ENCODE assay signal across 16 cellular contexts in genomic region chr7:47636693-47637175, GRCh38. TPM values are rescaled to one million over a fixed set of nuclear protein-coding genes. Genes with fewer than 3 reads are reported as not detected.
DNase-seq lines count a peak whose midpoint lies in the region; ATAC-seq, FAIRE-seq and TF ChIP-seq lines count a peak whose summit lies in the region.
"Had no signal": no experiment of that assay in that cellular context is flagged by ENCODE, and none has a peak within 500 bp of the region (broad histone marks: within the 10 kb centered on the region; RNA-seq: fewer than 3 reads in every experiment).

No MANE protein-coding gene starts in this region.

- H3K27me3 ChIP-seq in GM23338 (ENCODE audit: insufficient read depth) (no peaks in the 10 kb centered on the region), mammary epithelial cell (ENCODE audit: insufficient read depth, low read length) (no peaks in the 10 kb centered on the region), layer of hippocampus (ENCODE audit: control insufficient read depth, insufficient read depth, low read length) (no peaks in the 10 kb centered on the region), spleen (replicated peaks in 1 of 7) (no peaks in the 10 kb centered on the region), pancreas (no peaks in the 10 kb centered on the region)
- H3K27me3 ChIP-seq: upper lobe of left lung had no signal

- H3K4me2 ChIP-seq in GM23338 (peak overlapping the region; percentile 38; the same call in 1 of the 2 replicates), mammary epithelial cell (ENCODE audit: insufficient read depth, low read depth, low read length) (peak overlapping the region; percentile 74)

- no peak overlapping the region for H3K4me3 Mint-ChIP-seq in GM23338
- H3K4me3 Mint-ChIP-seq: B cell had no signal

- H2AFZ ChIP-seq in GM23338 (peak overlapping the region; percentile 98), mammary epithelial cell (ENCODE audit: low read depth, low read length) (peak overlapping the region; percentile 94)

- H3K36me3 ChIP-seq in GM23338 (ENCODE audit: insufficient read depth) (no peaks in the 10 kb centered on the region), mammary epithelial cell (ENCODE audit: insufficient read depth, low read length) (no peaks in the 10 kb centered on the region), spleen (no peaks in the 10 kb centered on the region), pancreas (no peaks in the 10 kb centered on the region)
- H3K36me3 ChIP-seq: upper lobe of left lung had no signal

- in situ Hi-C loops in mammary epithelial cell (cut with MboI; ENCODE audit: low sequenced_read_pairs in 2 of 2) (no loop called here), KBM-7 (cut with MboI; ENCODE audit: low pct_unique_long_range_greater_than_20kb, low sequenced_read_pairs) (no loop called here)

- WGBS in mammary epithelial cell (ENCODE audit: low coverage, missing lambda C conversion rate): 23% methylated on average over 12 of the region's 12 CpGs
- WGBS in spleen, 5 donors: 62 to 80% (median 66%) methylated on average over 12 of the region's 12 CpGs
- WGBS in pancreas, 2 donors: 87 to 88% methylated on average over 12 of the region's 12 CpGs

- no peaks in the 10 kb centered on the region for H3K9me3 ChIP-seq in mammary epithelial cell (replicated peaks; ENCODE audit: insufficient read depth, low read length)
- no peaks in the 10 kb centered on the region for H3K9me3 ChIP-seq in spleen
- H3K9me3 ChIP-seq in pancreas: no peaks in the 10 kb centered on the region
- H3K9me3 ChIP-seq: upper lobe of left lung had no signal

- dilution Hi-C loops in mammary epithelial cell (cut with HindIII; ENCODE audit: low sequenced_read_pairs): no loop called here

- intact Hi-C loops in mammary epithelial cell (cut with micrococcal nuclease): no loop called here
- intact Hi-C loops in spleen (cut with DNase I; ENCODE audit: low total_unique reads): no loop called here
- intact Hi-C loops in pancreas (cut with DNase I): no loop called here

- H3K27ac ChIP-seq in GM23338 (ENCODE audit: low read depth): no peak overlapping the region
- H3K27ac ChIP-seq in mammary epithelial cell (ENCODE audit: insufficient read depth, low read depth, low read length): no peak overlapping the region
- peak overlapping the region; percentile 75 for H3K27ac ChIP-seq in layer of hippocampus (ENCODE audit: low read depth, low read length)
- H3K27ac ChIP-seq in spleen: peak overlapping the region in 7 of 8 donors; percentile 41 to 69 (median 65)
- no peak overlapping the region for H3K27ac ChIP-seq in pancreas
- H3K27ac ChIP-seq: SK-N-MC had no signal

- TF ChIP-seq CTCF in GM23338 (conservative IDR thresholded peaks at IDR 0.05; ENCODE audit: low read depth in 2 of 2) (no peak), mammary epithelial cell (conservative IDR thresholded peaks at IDR 0.05 in 1 of 2, IDR thresholded peaks at IDR 0.05 in 1 of 2; ENCODE audit: extremely low read depth in 1 of 2, insufficient read depth in 1 of 2, low read depth in 1 of 2, low read length in 2 of 2) (no peak), spleen (IDR thresholded peaks at IDR 0.05 in 8 of 11, conservative IDR thresholded peaks at IDR 0.05 in 3 of 11) (no peak), pancreas (IDR thresholded peaks at IDR 0.05) (no peak)

- H3K27me3 Mint-ChIP-seq in GM23338 (ENCODE audit: insufficient read depth, low read depth, poor library complexity): peaks cover 12% of the 10 kb centered on the region
- H3K27me3 Mint-ChIP-seq: B cell, progenitor cell of endocrine pancreas had no signal

- CTCF ChIA-PET in mammary epithelial cell (lab: Charles Lee; ENCODE audit: low non-redundant PET): no interaction called here

- no peak for TF ChIP-seq POLR2A in spleen (IDR thresholded peaks at IDR 0.05)

- H3K4me3 ChIP-seq in GM23338 (no peak overlapping the region), mammary epithelial cell (replicated peaks in 1 of 3; ENCODE audit: insufficient read depth in 1 of 3, low read depth in 2 of 3, low read length in 3 of 3) (no peak overlapping the region), spleen (no peak overlapping the region), pancreas (no peak overlapping the region)
- H3K4me3 ChIP-seq: SK-N-MC, upper lobe of left lung had no signal

- no peak overlapping the region for H3K27ac Mint-ChIP-seq in GM23338
- H3K27ac Mint-ChIP-seq: B cell, progenitor cell of endocrine pancreas had no signal

- H4K20me1 ChIP-seq in GM23338 (replicated peaks; ENCODE audit: insufficient read depth): no peaks in the 10 kb centered on the region; the same call in 1 of the 2 replicates
- H4K20me1 ChIP-seq in mammary epithelial cell (ENCODE audit: insufficient read depth, low read length): no peaks in the 10 kb centered on the region

- H3F3A ChIP-seq in GM23338 (replicated peaks; ENCODE audit: low read depth): no peaks in the 10 kb centered on the region

- H3K9ac ChIP-seq in mammary epithelial cell (ENCODE audit: insufficient read depth, low read length): no peak overlapping the region

- FAIRE-seq in pancreas (lab: Jason Lieb, UNC): no peak
- FAIRE-seq: GM18507 had no signal

- H3K4me1 Mint-ChIP-seq in GM23338: peaks cover 35% of the 10 kb centered on the region

- H3K36me3 Mint-ChIP-seq in GM23338 (ENCODE audit: low read depth): no peaks in the 10 kb centered on the region; the same call in 2 of the 3 replicates

- no TSS peak for BruUV-seq in mammary epithelial cell (replicated peaks; lab: Mats Ljungman, UMichigan)

- ATAC-seq in GM23338 (no peak), pancreas (no peak)
- ATAC-seq: left colon had no signal

- H3K79me2 ChIP-seq in GM23338 (replicated peaks; ENCODE audit: insufficient read depth): no peaks in the 10 kb centered on the region
- no peaks in the 10 kb centered on the region for H3K79me2 ChIP-seq in mammary epithelial cell (ENCODE audit: insufficient read depth, low read length)

- DNase-seq in GM23338 (ENCODE audit: low spot score) (no peak), mammary epithelial cell (no peak), spleen (no peak), UCSD-AML1 (lab: John Stamatoyannopoulos, UW; ENCODE audit: unreplicated experiment) (no peak), pancreas (no peak), KBM-7 (no peak), NCI-H1105 treated with DMSO at 0.1 percent for 48 hours (lab: John Stamatoyannopoulos, UW) (no peak)
- DNase-seq: activated CD4-positive, alpha-beta T cell treated with anti-CD3 and anti-CD28 coated beads for 4 hours; central memory CD4-positive, alpha-beta T cell; left colon; upper lobe of left lung had no signal

- no peaks in the 10 kb centered on the region for H3K9me3 Mint-ChIP-seq in GM23338

- H3K9me2 ChIP-seq in GM23338 (ENCODE audit: insufficient read depth): no peaks in the 10 kb centered on the region

- peaks cover 24% of the 10 kb centered on the region for H3K4me1 ChIP-seq in GM23338 (ENCODE audit: insufficient read depth)
- peaks cover 30% of the 10 kb centered on the region for H3K4me1 ChIP-seq in mammary epithelial cell (ENCODE audit: insufficient read depth, low read length)
- H3K4me1 ChIP-seq in spleen: peaks cover 0 to 40% (median 10%) of the 10 kb centered on the region in 6 donors
- H3K4me1 ChIP-seq in pancreas: no peaks in the 10 kb centered on the region

TF ChIP-seq in GM23338, 12 proteins besides CTCF, POLR2A, EP300 and RAD21 (continues in another document):
- TF ChIP-seq EZH2 (IDR thresholded peaks at IDR 0.05; ENCODE audit: low read depth, unreplicated experiment) (no peak), ZNF114 (CRISPR knock-in tag; IDR thresholded peaks at IDR 0.05) (no peak), ETS1 (IDR thresholded peaks at IDR 0.05) (no peak), CREB1 (CRISPR knock-in tag; IDR thresholded peaks at IDR 0.05; ENCODE audit: low read depth) (no peak), REST (IDR thresholded peaks at IDR 0.05; ENCODE audit: unreplicated experiment) (no peak), STAT1 (IDR thresholded peaks at IDR 0.05; ENCODE audit: unreplicated experiment) (no peak), ZNF331 (CRISPR knock-in tag; IDR thresholded peaks at IDR 0.05; ENCODE audit: low read depth) (no peak)

RNA-seq across cellular contexts. Expression of gene TNS3, which starts 54.8 kb away (rescaled TPM):
- total RNA-seq in GM23338 (2014; rRNA removed; shearing (Covaris generic)): 20.6 and 28.7 TPM in 2 replicates
- polyA plus RNA-seq in GM23338 (2016; fragmentation: Nextera tagmentation; extraction: Ambion mirVana) (6.2 TPM in 2 replicates), mammary epithelial cell (12.9 TPM), spleen (10 to 100 TPM; 17.7 to 31.4 (median 20.9) TPM), pancreas (10 to 100 TPM; 28.0 to 37.5 TPM)
- total RNA-seq in mammary epithelial cell (10 to 100 TPM; 15.0 to 43.5 TPM), spleen (100 to 1,000 TPM; 122 to 247 (median 152) TPM), pancreas (100 to 1,000 TPM in 2 of 6 donors, 10 to 100 TPM in 4; 84.0 to 125 (median 97.5) TPM)
- polyA minus RNA-seq in mammary epithelial cell: 27.8 TPM

Comparison
In these comparisons a context has a peak if more than half of its experiments do, and no peak if none do; other contexts are left out.
1. H3K27ac ChIP-seq: peak in layer of hippocampus (single experiment) and spleen (7 of 8); none in GM23338 (single experiment), mammary epithelial cell (single experiment) and pancreas (0 of 4).